ENCODE assay signal across 30 cellular contexts in genomic region chr15:80572337-80572736, GRCh38.
"Had no signal": no experiment of that assay in that cellular context is flagged by ENCODE, and none has a peak within 500 bp of the region (broad histone marks: within the 10 kb centered on the region; RNA-seq: fewer than 3 reads in every experiment).

No MANE protein-coding gene starts in this region.

- H3K27me3 Mint-ChIP-seq: brain had no signal

- H3K27ac Mint-ChIP-seq: activated naive CD4-positive, alpha-beta T cell treated with anti-CD3 and anti-CD28 coated beads for 36 hours; activated naive CD8-positive, alpha-beta T cell treated with anti-CD3 and anti-CD28 coated beads, Interleukin-2, amount 10 ng/mL, durations not matched to agents 7 days and 5 days; activated T-helper 1 cell treated with anti-CD3 and anti-CD28 coated beads, Interleukin-12 subunit alpha, Interleukin-12 subunit beta, Interleukin-2, Interleukin-4 antibody, amounts not matched to agents 30 ng/mL and 10 ng/mL and 1 ng/mL, durations not matched to agents 14 hours and 24 hours and 36 hours; immature natural killer cell; stimulated activated naive B cell treated with anti-CD40 and anti-IgM and Interleukin-4, amounts not matched to agents 10 μg/mL and 1 μg/mL and 100 μg/mL, for 72 hours had no signal

- H3K4me1 Mint-ChIP-seq: activated naive CD8-positive, alpha-beta T cell treated with anti-CD3 and anti-CD28 coated beads, Interleukin-2, amount 10 ng/mL, durations not matched to agents 7 days and 5 days; immature natural killer cell; naive thymus-derived CD8-positive, alpha-beta T cell; stimulated activated naive B cell treated with anti-CD40 and anti-IgM and Interleukin-4, amounts not matched to agents 10 μg/mL and 1 μg/mL and 100 μg/mL, for 72 hours had no signal

- H3K4me1 ChIP-seq: ascending aorta, tibial nerve had no signal

- H3K9me3 Mint-ChIP-seq: activated naive CD4-positive, alpha-beta T cell treated with anti-CD3 and anti-CD28 coated beads for 36 hours; activated naive CD8-positive, alpha-beta T cell treated with anti-CD3 and anti-CD28 coated beads, Interleukin-2, amount 10 ng/mL, durations not matched to agents 7 days and 5 days; activated T-helper 1 cell treated with anti-CD3 and anti-CD28 coated beads, Interleukin-12 subunit alpha, Interleukin-12 subunit beta, Interleukin-2, Interleukin-4 antibody, amounts not matched to agents 30 ng/mL and 10 ng/mL and 1 ng/mL, durations not matched to agents 14 hours and 24 hours and 36 hours; brain; immature natural killer cell; neural crest cell; stimulated activated naive B cell treated with anti-CD40 and anti-IgM and Interleukin-4, amounts not matched to agents 10 μg/mL and 1 μg/mL and 100 μg/mL, for 72 hours had no signal

- H3K36me3 ChIP-seq: ascending aorta, cardiac muscle cell, heart left ventricle, suprapubic skin had no signal

- H3K27me3 ChIP-seq: ascending aorta, cardiac muscle cell, dorsolateral prefrontal cortex, heart left ventricle, tibial nerve had no signal

- DNase-seq: activated CD4-positive, alpha-beta T cell treated with anti-CD3 and anti-CD28 coated beads for 48 hours; activated CD4-positive, alpha-beta T cell treated with anti-CD3 and anti-CD28 coated beads, Interleukin-2, amount 50 U/mL, for 48 hours; activated CD8-positive, alpha-beta memory T cell treated with anti-CD3 and anti-CD28 coated beads for 24 hours; activated effector memory CD4-positive, alpha-beta T cell treated with anti-CD3 and anti-CD28 coated beads, Interleukin-2, amount 50 U/mL, for 16 hours; activated naive CD4-positive, alpha-beta T cell treated with anti-CD3 and anti-CD28 coated beads for 36 hours; activated naive CD8-positive, alpha-beta T cell treated with anti-CD3 and anti-CD28 coated beads, Interleukin-2, amount 10 ng/mL, durations not matched to agents 7 days and 5 days; activated T-cell treated with anti-CD3 and anti-CD28 coated beads, Interleukin-2, amount 50 U/mL, for 1 hour; dorsolateral prefrontal cortex; effector memory CD4-positive, alpha-beta T cell; heart left ventricle; hypothalamus; immature natural killer cell; lower lobe of right lung; mesenchymal stem cell; naive thymus-derived CD8-positive, alpha-beta T cell; occipital lobe; stimulated activated CD4-positive, alpha-beta T cell treated with anti-CD3 and anti-CD28 coated beads, Interleukin-15, amount 100 ng/mL, for 24 hours; stimulated activated CD4-positive, alpha-beta T cell treated with anti-CD3 and anti-CD28 coated beads, Interleukin-2, amount 100 ng/mL, for 24 hours; stimulated activated naive B cell treated with anti-CD40 and anti-IgM and Interleukin-4, amounts not matched to agents 10 μg/mL and 1 μg/mL and 100 μg/mL, for 72 hours had no signal

- H3K4me3 Mint-ChIP-seq: activated naive CD4-positive, alpha-beta T cell treated with anti-CD3 and anti-CD28 coated beads for 36 hours; activated naive CD8-positive, alpha-beta T cell treated with anti-CD3 and anti-CD28 coated beads, Interleukin-2, amount 10 ng/mL, durations not matched to agents 7 days and 5 days; activated T-helper 1 cell treated with anti-CD3 and anti-CD28 coated beads, Interleukin-12 subunit alpha, Interleukin-12 subunit beta, Interleukin-2, Interleukin-4 antibody, amounts not matched to agents 30 ng/mL and 10 ng/mL and 1 ng/mL, durations not matched to agents 14 hours and 24 hours and 36 hours; brain; immature natural killer cell; naive thymus-derived CD8-positive, alpha-beta T cell; neural crest cell; stimulated activated naive B cell treated with anti-CD40 and anti-IgM and Interleukin-4, amounts not matched to agents 10 μg/mL and 1 μg/mL and 100 μg/mL, for 72 hours had no signal

- H3K27ac ChIP-seq: ascending aorta, cardiac muscle cell, coronary artery, dorsolateral prefrontal cortex, heart left ventricle, lower lobe of right lung, suprapubic skin, tibial nerve, VCaP had no signal

- H3K9me3 ChIP-seq: ascending aorta, heart left ventricle, lower lobe of right lung, suprapubic skin, tibial nerve had no signal

- H3K36me3 Mint-ChIP-seq: activated naive CD8-positive, alpha-beta T cell treated with anti-CD3 and anti-CD28 coated beads, Interleukin-2, amount 10 ng/mL, durations not matched to agents 7 days and 5 days; immature natural killer cell; naive thymus-derived CD8-positive, alpha-beta T cell; stimulated activated naive B cell treated with anti-CD40 and anti-IgM and Interleukin-4, amounts not matched to agents 10 μg/mL and 1 μg/mL and 100 μg/mL, for 72 hours had no signal

- H3K4me3 ChIP-seq: ascending aorta, cardiac muscle cell, coronary artery, dorsolateral prefrontal cortex, heart left ventricle, lower lobe of right lung, suprapubic skin, tibial nerve had no signal

- ATAC-seq: activated CD4-positive, CD25-positive, alpha-beta regulatory T cell treated with anti-CD3 and anti-CD28 coated beads, Interleukin-2, amount 50 U/mL, for 24 hours; heart left ventricle; lower lobe of right lung; naive thymus-derived CD8-positive, alpha-beta T cell; right cardiac atrium; stimulated activated naive B cell treated with anti-CD40 and anti-IgM and Interleukin-4, amounts not matched to agents 10 μg/mL and 1 μg/mL and 100 μg/mL, for 72 hours had no signal
